Comparison of ENCODE assay signal across 26 cellular contexts in genomic region chr5:167361841-167362240, GRCh38.
DNase-seq lines count a peak whose midpoint lies in the region; ATAC-seq, FAIRE-seq and TF ChIP-seq lines count a peak whose summit lies in the region.
"Had no signal": no experiment of that assay in that cellular context is flagged by ENCODE, and none has a peak within 500 bp of the region (broad histone marks: within the 10 kb centered on the region; RNA-seq: fewer than 3 reads in every experiment).

No MANE protein-coding gene starts in this region.

- no peak for FAIRE-seq in H1 (lab: Jason Lieb, UNC)
- FAIRE-seq: A204.1, G401.6, GM12892, GM18507, HTR-8/SVneo, K562 had no signal

- no peak overlapping the region for H4K8ac ChIP-seq in H1 (ENCODE audit: extremely low read depth, insufficient read depth, low read length)

- no peaks in the 10 kb centered on the region for H4K20me1 ChIP-seq in H1 (replicated peaks in 1 of 2; ENCODE audit: control insufficient read depth in 1 of 2, insufficient read depth in 2 of 2, low read length in 2 of 2)
- H4K20me1 ChIP-seq: BLaER1 had no signal

- POLR2A ChIA-PET in H1 (lab: Charles Lee; ENCODE audit: partially characterized antibody) = no interaction called here

- no peak overlapping the region for H2BK12ac ChIP-seq in H1 (ENCODE audit: low read depth, low read length)

- H2BK5ac ChIP-seq in H1 (ENCODE audit: low read depth, low read length) = no peak overlapping the region

- no peak overlapping the region for H3K4me3 Mint-ChIP-seq in natural killer cell
- H3K4me3 Mint-ChIP-seq: CD14-positive monocyte; CD8-positive, alpha-beta T cell; GM23338; HFFc6 had no signal

- ATAC-seq in left lobe of liver (no peak), natural killer cell (no peak)
- ATAC-seq: CD8-positive, alpha-beta T cell; GM23338; HCT116; K562 had no signal

- no peak overlapping the region for H2AFZ ChIP-seq in H1 (ENCODE audit: low read length)
- H2AFZ ChIP-seq: GM23338 had no signal

- H3K4ac ChIP-seq in H1 (replicated peaks; ENCODE audit: insufficient read length, low read depth, low read length) = no peak overlapping the region

- CTCF ChIA-PET in H1 (lab: Charles Lee; ENCODE audit: partially characterized antibody) = no interaction called here

- no peak for TF ChIP-seq CTCF in H1 (IDR thresholded peaks at IDR 0.05; ENCODE audit: control extremely low read depth in 1 of 3, insufficient read depth in 1 of 3, low read depth in 1 of 3, low read length in 3 of 3)
- no peak for TF ChIP-seq CTCF in tibial nerve (IDR thresholded peaks at IDR 0.05)
- TF ChIP-seq CTCF in natural killer cell (IDR thresholded peaks at IDR 0.05) = no peak

- H3K27ac Mint-ChIP-seq in natural killer cell = no peak overlapping the region
- H3K27ac Mint-ChIP-seq: CD14-positive monocyte; CD8-positive, alpha-beta T cell; GM23338; HFFc6 had no signal

- no peak overlapping the region for H3K23ac ChIP-seq in H1 (ENCODE audit: insufficient read length)

- no peak overlapping the region for H4K91ac ChIP-seq in H1 (replicated peaks; ENCODE audit: insufficient read length, low read length)

- H3K4me3 ChIP-seq in H1 (ENCODE audit: extremely low read depth in 1 of 4, insufficient read depth in 2 of 4, low read depth in 3 of 4, low read length in 4 of 4) (no peak overlapping the region), tibial nerve (no peak overlapping the region)
- H3K4me3 ChIP-seq: BLaER1, GM23338, K562 had no signal

- H3K27me3 ChIP-seq in H1 (replicated peaks in 1 of 4; ENCODE audit: control insufficient read depth in 3 of 4, extremely low read depth in 1 of 4, insufficient read depth in 3 of 4, low read length in 3 of 4) = no peaks in the 10 kb centered on the region
- H3K27me3 ChIP-seq in tibial nerve = no peaks in the 10 kb centered on the region
- H3K27me3 ChIP-seq: BLaER1 had no signal

- H3K18ac ChIP-seq in H1 (ENCODE audit: extremely low read depth, low read length) = no peak overlapping the region

- WGBS in H1 (ENCODE audit: extremely low coverage in 1 of 2, insufficient coverage in 1 of 2, insufficient read length in 1 of 2, insufficient replicate concordance in 2 of 2, low coverage in 1 of 2, low lambda C conversion rate in 2 of 2, missing lambda C conversion rate in 1 of 2), 2 experiments = 94% methylated on average over 2 of the region's 2 CpGs; no CpG with 5 or more reads in 1 of the 2 experiments
- 82% methylated on average over 2 of the region's 2 CpGs for WGBS in tibial nerve, 2 donors

- no peak overlapping the region for H4K5ac ChIP-seq in H1 (ENCODE audit: insufficient read length, low read depth, low read length)

- H3K79me1 ChIP-seq in H1 (ENCODE audit: low read depth, low read length) = no peaks in the 10 kb centered on the region

- TF ChIP-seq EP300 in H1 (IDR thresholded peaks at IDR 0.05; ENCODE audit: borderline replicate concordance in 1 of 2, low read depth in 2 of 2, low read length in 2 of 2) = no peak
- TF ChIP-seq EP300 in tibial nerve (IDR thresholded peaks at IDR 0.05) = no peak

- intact Hi-C loops in natural killer cell (cut with micrococcal nuclease) = no loop called here

- H3K9me3 ChIP-seq in H1 (ENCODE audit: insufficient read depth in 2 of 2, low read depth in 1 of 2, low read length in 1 of 2) (no peaks in the 10 kb centered on the region), tibial nerve (peaks cover 0 to 9% (median 3%) of the 10 kb centered on the region in 4 donors)

- H3K27me3 Mint-ChIP-seq in natural killer cell (ENCODE audit: low read depth in 2 of 2) = no peaks in the 10 kb centered on the region

- no peak overlapping the region for H3K14ac ChIP-seq in H1 (ENCODE audit: insufficient read length)

- peaks cover 5% of the 10 kb centered on the region; the same call in 1 of the 2 replicates for H3K23me2 ChIP-seq in H1 (ENCODE audit: low read depth, low read length)

- H3K36me3 ChIP-seq in H1 (ENCODE audit: control insufficient read depth in 2 of 4, insufficient read depth in 4 of 4, low read length in 3 of 4) (peaks cover 0 to 3% (median 0%) of the 10 kb centered on the region in 4 experiments; a peak in 1 of 8 replicates), tibial nerve (no peaks in the 10 kb centered on the region)

- no peaks in the 10 kb centered on the region for H3K79me2 ChIP-seq in H1 (ENCODE audit: control insufficient read depth in 1 of 2, insufficient read depth in 2 of 2, low read length in 2 of 2)

- TF ChIP-seq POLR2A in H1 (IDR thresholded peaks at IDR 0.05; ENCODE audit: control extremely low read depth in 1 of 2, low read depth in 2 of 2, low read length in 2 of 2) (no peak), tibial nerve (IDR thresholded peaks at IDR 0.05) (no peak)

- no peak overlapping the region for H2BK20ac ChIP-seq in H1 (ENCODE audit: low read length)

- no peak for TF ChIP-seq RAD21 in H1 (IDR thresholded peaks at IDR 0.05 in 1 of 2, conservative IDR thresholded peaks at IDR 0.05 in 1 of 2; ENCODE audit: low read depth in 2 of 2, low read length in 2 of 2)

- H3K36me3 Mint-ChIP-seq in natural killer cell = peaks cover 10% of the 10 kb centered on the region
- H3K36me3 Mint-ChIP-seq: CD14-positive monocyte; CD8-positive, alpha-beta T cell had no signal

- no peak overlapping the region for H3K56ac ChIP-seq in H1 (replicated peaks; ENCODE audit: insufficient read length, low read depth, low read length)

- H3K9me3 Mint-ChIP-seq in natural killer cell = peaks cover 10 to 12% of the 10 kb centered on the region in 2 donors

- no peak overlapping the region for H2BK15ac ChIP-seq in H1 (ENCODE audit: low read length)

- H3K27ac ChIP-seq in H1 (ENCODE audit: low read depth, low read length) (no peak overlapping the region), tibial nerve (no peak overlapping the region)
- H3K27ac ChIP-seq: BLaER1, HL-60 had no signal

- peak; percentile 54 for DNase-seq in NCI-H460 (ENCODE audit: extremely low read depth, low read depth)
- DNase-seq in NCI-H69 (lab: John Stamatoyannopoulos, UW) = peak; percentile 4
- no peak for DNase-seq in H1 (ENCODE audit: low read depth in 1 of 2, low spot score in 2 of 2)
- DNase-seq in myocyte (ENCODE audit: low read depth) = peak; percentile 2
- DNase-seq in left lobe of liver (ENCODE audit: low spot score) = no peak
- no peak for DNase-seq in NCI-H446 treated with DMSO at 0.1 percent for 48 hours (lab: John Stamatoyannopoulos, UW)
- no peak for DNase-seq in tibial nerve (ENCODE audit: low spot score in 2 of 2)
- DNase-seq in natural killer cell = no peak
- DNase-seq: ACHN; AML-193; Calu3; CD8-positive, alpha-beta T cell; H7; HFFc6; IMR-90 had no signal

- H2BK120ac ChIP-seq in H1 (replicated peaks; ENCODE audit: low read depth, low read length) = no peak overlapping the region

- H3K4me2 ChIP-seq in H1 (ENCODE audit: insufficient read depth in 1 of 2, low read depth in 2 of 2, low read length in 2 of 2) = no peak overlapping the region
- H3K4me2 ChIP-seq: BLaER1, GM23338 had no signal

- H3K4me1 ChIP-seq in H1 (replicated peaks in 1 of 4; ENCODE audit: control insufficient read depth in 3 of 4, insufficient read depth in 4 of 4, low read length in 3 of 4) = peaks cover 0 to 7% (median 3%) of the 10 kb centered on the region in 4 experiments; a peak in 3 of 7 replicates
- no peaks in the 10 kb centered on the region for H3K4me1 ChIP-seq in tibial nerve

- H3K4me1 Mint-ChIP-seq in natural killer cell = no peaks in the 10 kb centered on the region
- H3K4me1 Mint-ChIP-seq: CD14-positive monocyte had no signal

- H3K9ac ChIP-seq in H1 (replicated peaks in 1 of 4; ENCODE audit: extremely low read depth in 1 of 4, low read depth in 3 of 4, low read length in 3 of 4) = no peak overlapping the region
- H3K9ac ChIP-seq: BLaER1 had no signal

- 0 out of 2 replicates have a peak overlapping the region, but pooled peaks have one; percentile 6 for H2AK5ac ChIP-seq in H1 (ENCODE audit: low read depth, low read length)

TF ChIP-seq in H1, 55 proteins besides CTCF, POLR2A, EP300 and RAD21:
- TF ChIP-seq TCF12 (IDR thresholded peaks at IDR 0.05; ENCODE audit: low read depth, low read length) (no peak), ATF3 (IDR thresholded peaks at IDR 0.05; ENCODE audit: insufficient read depth, low read depth, low read length) (no peak), CTBP2 (IDR thresholded peaks at IDR 0.05; ENCODE audit: borderline replicate concordance, insufficient read depth, insufficient read length, low read length) (no peak), EGR1 (IDR thresholded peaks at IDR 0.05; ENCODE audit: borderline replicate concordance, low read depth, low read length) (no peak), RFX5 (IDR thresholded peaks at IDR 0.05; ENCODE audit: borderline replicate concordance, low read depth, low read length) (no peak), SP2 (IDR thresholded peaks at IDR 0.05; ENCODE audit: low read length) (no peak), NRF1 (IDR thresholded peaks at IDR 0.05; ENCODE audit: low read depth, low read length) (no peak), JUN (IDR thresholded peaks at IDR 0.05; ENCODE audit: low read depth, low read length) (no peak), MAX (IDR thresholded peaks at IDR 0.05) (no peak), GTF2F1 (IDR thresholded peaks at IDR 0.05; ENCODE audit: borderline replicate concordance, low read depth, low read length) (no peak), RNF2 (IDR thresholded peaks at IDR 0.05; ENCODE audit: borderline replicate concordance, low read depth, low read length, missing control alignments, poor library complexity, severe bottlenecking) (no peak), TEAD4 (IDR thresholded peaks at IDR 0.05; ENCODE audit: low read depth, low read length) (no peak), SUZ12 (IDR thresholded peaks at IDR 0.05; ENCODE audit: low read length) (no peak), NANOG (IDR thresholded peaks at IDR 0.05; ENCODE audit: insufficient read depth, low read depth, low read length, poor library complexity, severe bottlenecking) (no peak), JUND (IDR thresholded peaks at IDR 0.05; ENCODE audit: low read length) (no peak)
TF ChIP-seq in H1: peak in this region for 0.

Comparison
In these comparisons a context has a peak if more than half of its experiments do, and no peak if none do; other contexts are left out.
1. DNase-seq: peak in NCI-H460 (single experiment), NCI-H69 (single experiment) and myocyte (single experiment); none in H1 (0 of 2), left lobe of liver (single experiment), NCI-H446 treated with DMSO at 0.1 percent for 48 hours (single experiment), tibial nerve (0 of 2) and natural killer cell (single experiment).